In the genomic region with DNA sequence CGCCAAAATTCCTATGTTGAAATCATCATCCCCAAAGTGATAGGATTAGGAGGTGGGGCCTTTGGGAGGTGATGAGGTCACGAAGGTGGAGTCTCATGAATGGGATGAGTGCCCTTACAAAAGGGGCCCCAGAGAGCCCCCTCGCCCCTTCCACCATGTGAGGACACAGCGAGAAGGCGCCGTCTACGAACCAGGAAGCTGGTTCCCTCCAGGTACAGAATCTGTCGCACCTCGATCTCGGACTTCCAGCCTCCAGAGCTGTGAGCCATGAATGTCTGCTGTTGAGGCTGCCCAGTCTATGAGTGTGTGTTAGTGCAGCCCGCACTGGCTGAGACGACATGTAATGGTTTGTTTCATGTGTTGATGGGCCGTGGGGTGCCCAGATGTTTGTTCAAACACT, we compare ENCODE assay signal across 29 cellular contexts.
"Had no signal": no experiment of that assay in that cellular context is flagged by ENCODE, and none has a peak within 500 bp of the region (broad histone marks: within the 10 kb centered on the region; RNA-seq: fewer than 3 reads in every experiment).

No MANE protein-coding gene starts in this region.

- H3K9me3 Mint-ChIP-seq: stimulated activated effector memory CD8-positive, alpha-beta T cell treated with anti-CD3 and anti-CD28 coated beads, Interleukin-12 subunit alpha, Interleukin-12 subunit beta, amount 100 ng/mL, for 72 hours; stimulated activated memory B cell treated with anti-CD40 and anti-IgM and Interleukin-4, amounts not matched to agents 10 μg/mL and 1 μg/mL and 100 μg/mL, for 72 hours; stimulated activated naive B cell treated with anti-CD40 and anti-IgM and Interleukin-4, amounts not matched to agents 10 μg/mL and 1 μg/mL and 100 μg/mL, for 72 hours; stimulated activated naive CD8-positive, alpha-beta T cell treated with anti-CD3 and anti-CD28 coated beads, Interleukin-15, amount 100 ng/mL, for 72 hours; stimulated activated naive CD8-positive, alpha-beta T cell treated with anti-CD3 and anti-CD28 coated beads, Interleukin-15, Interleukin-2, amounts not matched to agents 100 ng/mL and 50 ng/mL, for 24 hours; type B pancreatic cell had no signal

- H3K36me3 ChIP-seq: thoracic aorta, transverse colon, uterus had no signal

- H3K27ac Mint-ChIP-seq: stimulated activated effector memory CD8-positive, alpha-beta T cell treated with anti-CD3 and anti-CD28 coated beads, Interleukin-12 subunit alpha, Interleukin-12 subunit beta, amount 100 ng/mL, for 72 hours; stimulated activated memory B cell treated with anti-CD40 and anti-IgM and Interleukin-4, amounts not matched to agents 10 μg/mL and 1 μg/mL and 100 μg/mL, for 72 hours; stimulated activated naive CD8-positive, alpha-beta T cell treated with anti-CD3 and anti-CD28 coated beads, Interleukin-15, Interleukin-2, amounts not matched to agents 100 ng/mL and 50 ng/mL, for 24 hours; type B pancreatic cell had no signal

- H3K27me3 ChIP-seq: stomach, suprapubic skin, testis, thyroid gland, tibial artery, tibial nerve, transverse colon, upper lobe of left lung, upper lobe of right lung, uterus, vagina had no signal

- FAIRE-seq: urothelium cell line had no signal

- H3K36me3 Mint-ChIP-seq: stimulated activated memory B cell treated with anti-CD40 and anti-IgM and Interleukin-4, amounts not matched to agents 10 μg/mL and 1 μg/mL and 100 μg/mL, for 72 hours had no signal

- H3K9me3 ChIP-seq: stomach, suprapubic skin, testis, thoracic aorta, thyroid gland, tibial artery, tibial nerve, transverse colon, upper lobe of left lung, upper lobe of right lung, uterus, vagina had no signal

- H3K27ac ChIP-seq: stomach, suprapubic skin, testis, thoracic aorta, thyroid gland, tibial artery, tibial nerve, transverse colon, upper lobe of left lung, upper lobe of right lung, uterus, vagina had no signal

- DNase-seq: stimulated activated CD4-positive, alpha-beta T cell treated with anti-CD3 and anti-CD28 coated beads, Interleukin-2, amount 100 ng/mL, for 48 hours; stimulated activated CD4-positive, alpha-beta T cell treated with anti-CD3 and anti-CD28 coated beads, Interleukin-4, amount 100 ng/mL, for 1 hour; stimulated activated CD4-positive, alpha-beta T cell treated with anti-CD3 and anti-CD28 coated beads, Interleukin-4, amount 100 ng/mL, for 24 hours; stimulated activated CD4-positive, alpha-beta T cell treated with anti-CD3 and anti-CD28 coated beads, Interleukin-4, amount 100 ng/mL, for 4 hours; stimulated activated CD8-positive, alpha-beta memory T cell treated with anti-CD3 and anti-CD28 coated beads, Interleukin-4, amount 100 ng/mL, for 48 hours; stimulated activated naive B cell treated with anti-CD40 and anti-IgM and Interleukin-4, amounts not matched to agents 10 μg/mL and 1 μg/mL and 100 μg/mL, for 72 hours; stimulated activated naive CD4-positive, alpha-beta T cell; stimulated activated naive CD4-positive, alpha-beta T cell treated with Interleukin-2 at 50 U/mL for 16 hours; stimulated activated naive CD8-positive, alpha-beta T cell treated with anti-CD3 and anti-CD28 coated beads, Interleukin-15, amount 100 ng/mL, for 72 hours; stimulated activated naive CD8-positive, alpha-beta T cell treated with anti-CD3 and anti-CD28 coated beads, Interleukin-15, Interleukin-2, amounts not matched to agents 100 U/mL and 50 U/mL, for 24 hours; stomach; substantia nigra; testis; thyroid gland; tibial artery; transverse colon; trophoblast cell; upper lobe of left lung; upper lobe of right lung; uterus had no signal

- H3K4me3 ChIP-seq: stomach, suprapubic skin, testis, thoracic aorta, thyroid gland, tibial artery, tibial nerve, transverse colon, upper lobe of left lung, upper lobe of right lung, uterus, vagina had no signal

- H3K4me1 Mint-ChIP-seq: stimulated activated effector memory CD8-positive, alpha-beta T cell treated with anti-CD3 and anti-CD28 coated beads, Interleukin-12 subunit alpha, Interleukin-12 subunit beta, amount 100 ng/mL, for 72 hours; stimulated activated memory B cell treated with anti-CD40 and anti-IgM and Interleukin-4, amounts not matched to agents 10 μg/mL and 1 μg/mL and 100 μg/mL, for 72 hours; stimulated activated naive CD8-positive, alpha-beta T cell treated with anti-CD3 and anti-CD28 coated beads, Interleukin-15, amount 100 ng/mL, for 72 hours had no signal

- H3K4me1 ChIP-seq: stomach, suprapubic skin, testis, thyroid gland, tibial artery, tibial nerve, transverse colon, upper lobe of left lung, upper lobe of right lung, uterus, vagina had no signal

- H3K4me3 Mint-ChIP-seq: stimulated activated effector memory CD8-positive, alpha-beta T cell treated with anti-CD3 and anti-CD28 coated beads, Interleukin-12 subunit alpha, Interleukin-12 subunit beta, amount 100 ng/mL, for 72 hours; stimulated activated memory B cell treated with anti-CD40 and anti-IgM and Interleukin-4, amounts not matched to agents 10 μg/mL and 1 μg/mL and 100 μg/mL, for 72 hours; stimulated activated naive B cell treated with anti-CD40 and anti-IgM and Interleukin-4, amounts not matched to agents 10 μg/mL and 1 μg/mL and 100 μg/mL, for 72 hours; stimulated activated naive CD8-positive, alpha-beta T cell treated with anti-CD3 and anti-CD28 coated beads, Interleukin-15, amount 100 ng/mL, for 72 hours; stimulated activated naive CD8-positive, alpha-beta T cell treated with anti-CD3 and anti-CD28 coated beads, Interleukin-15, Interleukin-2, amounts not matched to agents 100 ng/mL and 50 ng/mL, for 24 hours; type B pancreatic cell had no signal

- H3K27me3 Mint-ChIP-seq: stimulated activated memory B cell treated with anti-CD40 and anti-IgM and Interleukin-4, amounts not matched to agents 10 μg/mL and 1 μg/mL and 100 μg/mL, for 72 hours; stimulated activated naive B cell treated with anti-CD40 and anti-IgM and Interleukin-4, amounts not matched to agents 10 μg/mL and 1 μg/mL and 100 μg/mL, for 72 hours; stimulated activated naive CD8-positive, alpha-beta T cell treated with anti-CD3 and anti-CD28 coated beads, Interleukin-15, amount 100 ng/mL, for 72 hours; stimulated activated naive CD8-positive, alpha-beta T cell treated with anti-CD3 and anti-CD28 coated beads, Interleukin-15, Interleukin-2, amounts not matched to agents 100 ng/mL and 50 ng/mL, for 24 hours; type B pancreatic cell had no signal
